ENCODE assay signal across 8 cellular contexts in genomic region chr21:26843912-26844257, GRCh38. TPM values are rescaled to one million over a fixed set of nuclear protein-coding genes. Genes with fewer than 3 reads are reported as not detected.
DNase-seq lines count a peak whose midpoint lies in the region; ATAC-seq, FAIRE-seq and TF ChIP-seq lines count a peak whose summit lies in the region.

No MANE protein-coding gene starts in this region.

- no peaks in the 10 kb centered on the region for H3K9me3 ChIP-seq in OCI-LY7 (ENCODE audit: low read length)

- peaks cover 47% of the 10 kb centered on the region for H3K4me1 Mint-ChIP-seq in central memory CD8-positive, alpha-beta T cell

- H3K79me2 ChIP-seq in OCI-LY7 (ENCODE audit: insufficient read depth, low read depth, low read length), result no peaks in the 10 kb centered on the region

- no peaks in the 10 kb centered on the region for H3K9me3 Mint-ChIP-seq in central memory CD8-positive, alpha-beta T cell

- H3K27me3 Mint-ChIP-seq in central memory CD8-positive, alpha-beta T cell, result peaks cover 79% of the 10 kb centered on the region

- H3K9me2 ChIP-seq in OCI-LY7 (ENCODE audit: insufficient read depth, low read length), result no peaks in the 10 kb centered on the region

- no peaks in the 10 kb centered on the region for H4K20me1 ChIP-seq in OCI-LY7 (ENCODE audit: insufficient read depth, low read length)

- POLR2A ChIA-PET in OCI-LY7 (lab: Charles Lee), result no interaction called here

- TF ChIP-seq CTCF in C4-2B (conservative IDR thresholded peaks at IDR 0.05) (0 out of 2 replicates have a peak, but pooled peaks have one; percentile 6), OCI-LY7 (conservative IDR thresholded peaks at IDR 0.05; ENCODE audit: low read length) (no peak)

- no peak overlapping the region for H3K4me2 ChIP-seq in OCI-LY7 (ENCODE audit: low read length)

- peak overlapping the region; percentile 34 for H3K4me3 Mint-ChIP-seq in central memory CD8-positive, alpha-beta T cell

- no peak overlapping the region for H2AFZ ChIP-seq in OCI-LY7 (ENCODE audit: low read length)

- no peak overlapping the region for H3K27ac Mint-ChIP-seq in central memory CD8-positive, alpha-beta T cell (ENCODE audit: low read depth)

- DNase-seq in Kasumi-1 (lab: John Stamatoyannopoulos, UW) (peak; percentile 29 to 37), lung microvascular endothelial cell (ENCODE audit: low read depth in 2 of 2) (peak; percentile 26 to 39), urothelium cell line (ENCODE audit: low spot score) (peak; percentile 39), occipital lobe (lab: John Stamatoyannopoulos, UW) (no peak), OCI-LY7 (ENCODE audit: low spot score) (no peak)
- DNase-seq in central memory CD8-positive, alpha-beta T cell (ENCODE audit: low spot score in 2 of 2), result no peak
- no peak for DNase-seq in activated effector memory CD4-positive, alpha-beta T cell treated with anti-CD3 and anti-CD28 coated beads, Interleukin-2, amount 50 U/mL, for 16 hours

- ATAC-seq in central memory CD8-positive, alpha-beta T cell (replicated peaks; ENCODE audit: extremely low read depth, poor library complexity, severe bottlenecking), result no peak

- H3K36me3 Mint-ChIP-seq in central memory CD8-positive, alpha-beta T cell (ENCODE audit: insufficient read depth), result peaks cover 1% of the 10 kb centered on the region

- intact Hi-C loops in OCI-LY7 (cut with micrococcal nuclease; ENCODE audit: unreplicated experiment), result no loop called here

- H3K27ac ChIP-seq in C4-2B (peak overlapping the region; percentile 99), OCI-LY7 (ENCODE audit: low read depth, low read length, poor library complexity, severe bottlenecking) (no peak overlapping the region)

- CTCF ChIA-PET in OCI-LY7 (lab: Charles Lee; ENCODE audit: unreplicated experiment), result no interaction called here

- no peaks in the 10 kb centered on the region for H3K4me1 ChIP-seq in OCI-LY7 (ENCODE audit: insufficient read depth, low read length, poor library complexity, severe bottlenecking)

- no peaks in the 10 kb centered on the region for H3K36me3 ChIP-seq in OCI-LY7 (ENCODE audit: insufficient read depth, low read length)

- FAIRE-seq in urothelium cell line (lab: Jason Lieb, UNC), result no peak

- H3K4me3 ChIP-seq in OCI-LY7 (ENCODE audit: low read depth, low read length, poor library complexity, severe bottlenecking), result no peak overlapping the region

- no TSS peak for BruUV-seq in OCI-LY7 (replicated peaks; lab: Mats Ljungman, UMichigan)

RNA-seq across cellular contexts. Expression of gene ADAMTS1, which starts 1.3 kb away (rescaled TPM):
- total RNA-seq in lung microvascular endothelial cell, result 1.4 and 3.7 TPM in 2 replicates
- 7.5 TPM for total RNA-seq in occipital lobe
- total RNA-seq in OCI-LY7 (2014; rRNA removed; shearing (Covaris generic)), result not detected in 2 replicates
- total RNA-seq in OCI-LY7 (2022), result not detected in 2 replicates

Comparison
In these comparisons a context has a peak if more than half of its experiments do, and no peak if none do; other contexts are left out.
1. DNase-seq: peak in Kasumi-1 (2 of 2), lung microvascular endothelial cell (2 of 2) and urothelium cell line (single experiment); none in central memory CD8-positive, alpha-beta T cell (0 of 2), activated effector memory CD4-positive, alpha-beta T cell treated with anti-CD3 and anti-CD28 coated beads, Interleukin-2, amount 50 U/mL, for 16 hours (single experiment), occipital lobe (single experiment) and OCI-LY7 (single experiment).